7 cellular contexts compared by ENCODE assay signal in the genomic region with DNA sequence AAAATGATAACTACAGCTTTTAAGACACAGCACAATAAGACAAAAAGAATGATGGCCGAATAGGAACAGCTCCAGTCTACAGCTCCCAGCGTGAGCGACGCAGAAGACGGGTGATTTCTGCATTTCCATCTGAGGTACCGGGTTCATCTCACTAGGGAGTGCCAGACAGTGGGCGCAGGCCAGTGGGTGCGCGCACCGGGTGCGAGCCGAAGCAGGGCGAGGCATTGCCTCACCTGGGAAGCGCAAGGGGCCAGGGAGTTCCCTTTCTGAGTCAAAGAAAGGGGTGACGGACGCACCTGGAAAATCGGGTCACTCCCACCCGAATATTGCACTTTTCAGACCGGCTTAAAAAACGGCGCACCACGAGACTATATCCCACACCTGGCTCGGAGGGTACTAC.
A peak's percentile ranks its signal among the peaks of the same experiment; 100 is the strongest.
DNase-seq lines count a peak whose midpoint lies in the region; ATAC-seq and TF ChIP-seq lines count a peak whose summit lies in the region.
"Not testable (repeated sequence)": the region's sequence is repeated elsewhere in the genome, so short reads cannot be mapped to it uniquely, and the experiment has no call there.

No MANE protein-coding gene starts in this region.

- intact Hi-C loops in colonic mucosa (cut with DNase I); esophagus squamous epithelium (cut with DNase I): not testable (repeated sequence)

- not testable (repeated sequence) for H3K79me1 ChIP-seq in neuronal stem cell (ENCODE audit: low read depth, low read length)

- not testable (repeated sequence) for TF ChIP-seq CTCF in RWPE2 (IDR thresholded peaks at IDR 0.05; ENCODE audit: poor library complexity, severe bottlenecking); colonic mucosa (IDR thresholded peaks at IDR 0.05); esophagus squamous epithelium (IDR thresholded peaks at IDR 0.05); kidney epithelial cell (IDR thresholded peaks at IDR 0.05; ENCODE audit: insufficient read depth, low read length, poor library complexity, severe bottlenecking)

- H2BK15ac ChIP-seq in neuronal stem cell (ENCODE audit: low read length), result not testable (repeated sequence)

- H3K23ac ChIP-seq in neuronal stem cell (ENCODE audit: low read depth, low read length, poor library complexity), result not testable (repeated sequence)

- not testable (repeated sequence) for H4K91ac ChIP-seq in neuronal stem cell (ENCODE audit: low read depth, low read length, poor library complexity)

- not testable (repeated sequence) for H3K4me1 ChIP-seq in ES-I3 (ENCODE audit: insufficient read depth, low read length); HUES6 (ENCODE audit: control insufficient read depth, insufficient read depth, low read length); RWPE2 (ENCODE audit: insufficient read depth, poor library complexity, severe bottlenecking); colonic mucosa; esophagus squamous epithelium; neuronal stem cell (ENCODE audit: control insufficient read depth in 2 of 2, insufficient read depth in 1 of 2, low read depth in 1 of 2, low read length in 2 of 2)

- peak overlapping the region; percentile 29; the same call in 1 of the 2 replicates for H3K9ac ChIP-seq in ES-I3 (ENCODE audit: low read depth, low read length)
- peak overlapping the region; percentile 73 for H3K9ac ChIP-seq in HUES6 (ENCODE audit: low read length)
- not testable (repeated sequence) for H3K9ac ChIP-seq in colonic mucosa (ENCODE audit: low read depth in 2 of 2, low read length in 2 of 2); neuronal stem cell (ENCODE audit: low read depth, low read length, poor library complexity)

- H2BK12ac ChIP-seq in neuronal stem cell (ENCODE audit: low read length), result not testable (repeated sequence)

- H3K27me3 ChIP-seq in HUES6 (ENCODE audit: control insufficient read depth, insufficient read depth, low read length); RWPE2 (ENCODE audit: insufficient read depth, poor library complexity, severe bottlenecking); colonic mucosa; esophagus squamous epithelium; kidney epithelial cell (ENCODE audit: control insufficient read depth, insufficient read depth, low read length); neuronal stem cell (ENCODE audit: control insufficient read depth in 3 of 3, insufficient read depth in 3 of 3, low read depth in 1 of 3, low read length in 3 of 3): not testable (repeated sequence)

- TF ChIP-seq POLR2A in esophagus squamous epithelium (IDR thresholded peaks at IDR 0.05), result not testable (repeated sequence)

- H4K8ac ChIP-seq in neuronal stem cell (ENCODE audit: low read depth, low read length), result not testable (repeated sequence)

- 0 out of 3 replicates have a peak, but pooled peaks have one; percentile 21 for ATAC-seq in RWPE2 (ENCODE audit: low read depth)

- not testable (repeated sequence) for DNase-seq in RWPE2 (ENCODE audit: low spot score); colonic mucosa; esophagus squamous epithelium (lab: John Stamatoyannopoulos, UW); kidney epithelial cell (ENCODE audit: low read depth); neuronal stem cell (ENCODE audit: low spot score)

- not testable (repeated sequence) for H3K9me3 ChIP-seq in ES-I3 (ENCODE audit: control insufficient read depth, insufficient read depth, low read length); RWPE2 (ENCODE audit: severe bottlenecking); colonic mucosa; neuronal stem cell (replicated peaks in 1 of 2; ENCODE audit: control insufficient read depth in 2 of 2, insufficient read depth in 1 of 2, low read depth in 1 of 2, low read length in 2 of 2)
- H3K9me3 ChIP-seq in HUES6 (ENCODE audit: control insufficient read depth, insufficient read depth, low read depth, low read length) (peaks cover 14% of the 10 kb centered on the region; the same call in 1 of the 2 replicates), esophagus squamous epithelium (peaks cover 0 to 10% (median 7%) of the 10 kb centered on the region in 3 donors)

- not testable (repeated sequence) for H2BK120ac ChIP-seq in neuronal stem cell (ENCODE audit: low read depth, low read length)

- H3K27ac ChIP-seq in HUES6 (ENCODE audit: low read depth, low read length); colonic mucosa; neuronal stem cell (replicated peaks; ENCODE audit: low read length): not testable (repeated sequence)
- H3K27ac ChIP-seq in RWPE2 (ENCODE audit: poor library complexity, severe bottlenecking), result peak overlapping the region; percentile 44
- peak overlapping the region in 3 of 4 donors; percentile 21 to 63 (median 50) for H3K27ac ChIP-seq in esophagus squamous epithelium

- H3K36me3 ChIP-seq in ES-I3 (ENCODE audit: insufficient read depth, low read length); HUES6 (ENCODE audit: control insufficient read depth, insufficient read depth, low read length); RWPE2 (ENCODE audit: low read depth); colonic mucosa; esophagus squamous epithelium; kidney epithelial cell (ENCODE audit: control insufficient read depth, insufficient read depth, low read length); neuronal stem cell (replicated peaks in 1 of 2; ENCODE audit: control insufficient read depth in 2 of 2, insufficient read depth in 2 of 2, low read length in 2 of 2): not testable (repeated sequence)

- H2BK5ac ChIP-seq in neuronal stem cell (ENCODE audit: low read length), result not testable (repeated sequence)

- H3K4me3 ChIP-seq in HUES6 (ENCODE audit: low read depth, low read length) (peak overlapping the region; percentile 53), RWPE2 (ENCODE audit: severe bottlenecking) (peak overlapping the region; percentile 18), colonic mucosa (peak overlapping the region; percentile 20), esophagus squamous epithelium (peak overlapping the region in 3 of 4 donors; percentile 33 to 45 (median 34)), kidney epithelial cell (ENCODE audit: low read depth, low read length) (peak overlapping the region; percentile 14)
- not testable (repeated sequence) for H3K4me3 ChIP-seq in neuronal stem cell (ENCODE audit: low read length in 2 of 2)

- 34 to 66% methylated on average over 5 to 10 of the region's 23 CpGs for WGBS in esophagus squamous epithelium, 2 donors
- WGBS in neuronal stem cell (ENCODE audit: extremely low coverage in 2 of 2, insufficient read length in 2 of 2, insufficient replicate concordance in 1 of 2), 2 donors, result no CpG with 5 or more reads among the region's 23 CpGs

- H2AFZ ChIP-seq in neuronal stem cell (ENCODE audit: low read length), result peak overlapping the region; percentile 29

- H3K18ac ChIP-seq in neuronal stem cell (ENCODE audit: low read length), result not testable (repeated sequence)

- H3K4me2 ChIP-seq in neuronal stem cell (ENCODE audit: insufficient read depth, low read length, poor library complexity, severe bottlenecking), result not testable (repeated sequence)

- not testable (repeated sequence) for H3K4ac ChIP-seq in neuronal stem cell (ENCODE audit: low read length)

- H3K14ac ChIP-seq in neuronal stem cell (ENCODE audit: low read length), result not testable (repeated sequence)

- not testable (repeated sequence) for H2AK5ac ChIP-seq in neuronal stem cell (ENCODE audit: low read depth, low read length)
